ENCODE assay signal across 9 cellular contexts in genomic region chr1:175481126-175482071, GRCh38.
DNase-seq lines count a peak whose midpoint lies in the region; ATAC-seq and TF ChIP-seq lines count a peak whose summit lies in the region.
"Had no signal": no experiment of that assay in that cellular context is flagged by ENCODE, and none has a peak within 500 bp of the region (broad histone marks: within the 10 kb centered on the region; RNA-seq: fewer than 3 reads in every experiment).

No MANE protein-coding gene starts in this region.

- H3K27me3 ChIP-seq in Loucy (ENCODE audit: insufficient read depth, low read length, poor library complexity, severe bottlenecking) (peaks cover 9% of the 10 kb centered on the region), vagina (no peaks in the 10 kb centered on the region)
- H3K27me3 ChIP-seq: BLaER1 had no signal

- peak; percentile 63 for DNase-seq in NCI-H1092 treated with DMSO at 0.1 percent for 48 hours (lab: John Stamatoyannopoulos, UW)
- no peak for DNase-seq in NCI-H1092 (lab: John Stamatoyannopoulos, UW)
- no peak for DNase-seq in WTC11 (ENCODE audit: low spot score)
- DNase-seq in immature natural killer cell = peak; percentile 15 to 38 (median 30)
- no peak for DNase-seq in vagina (ENCODE audit: extremely low spot score in 2 of 2)
- no peak for DNase-seq in nucleus accumbens (lab: John Stamatoyannopoulos, UW)

- no peak overlapping the region for H3K4me2 ChIP-seq in Loucy (ENCODE audit: low read depth, low read length, poor library complexity, severe bottlenecking)
- H3K4me2 ChIP-seq: BLaER1 had no signal

- H3K9me3 Mint-ChIP-seq in WTC11 (no peaks in the 10 kb centered on the region), immature natural killer cell (no peaks in the 10 kb centered on the region)

- no peak overlapping the region for H3K4me3 Mint-ChIP-seq in WTC11
- H3K4me3 Mint-ChIP-seq in immature natural killer cell = no peak overlapping the region

- no peaks in the 10 kb centered on the region for H3K9me2 ChIP-seq in Loucy (replicated peaks; ENCODE audit: low read depth, low read length)

- peak; percentile 72 for TF ChIP-seq CTCF in Loucy (conservative IDR thresholded peaks at IDR 0.05; ENCODE audit: low read length)
- peak; percentile 58 for TF ChIP-seq CTCF in WTC11 (IDR thresholded peaks at IDR 0.05)
- peak; percentile 28 to 53 (median 29) for TF ChIP-seq CTCF in vagina (IDR thresholded peaks at IDR 0.05)

- no peaks in the 10 kb centered on the region for H4K20me1 ChIP-seq in Loucy (ENCODE audit: insufficient read depth, low read length, poor library complexity, severe bottlenecking)
- H4K20me1 ChIP-seq: BLaER1 had no signal

- TF ChIP-seq POLR2A in vagina (IDR thresholded peaks at IDR 0.05) = no peak

- no peaks in the 10 kb centered on the region for H3F3A ChIP-seq in Loucy (ENCODE audit: low read depth)

- H3K27me3 Mint-ChIP-seq in WTC11 (ENCODE audit: low read depth) (no peaks in the 10 kb centered on the region; the same call in 1 of the 2 replicates), immature natural killer cell (ENCODE audit: low read depth in 3 of 3) (peaks cover 3 to 6% (median 4%) of the 10 kb centered on the region in 3 donors)

- H3K9ac ChIP-seq in Loucy (ENCODE audit: low read depth, low read length, poor library complexity, severe bottlenecking) = no peak overlapping the region
- H3K9ac ChIP-seq: BLaER1 had no signal

- H3K4me1 ChIP-seq in Loucy (ENCODE audit: insufficient read depth, low read length, poor library complexity, severe bottlenecking) (peaks cover 2% of the 10 kb centered on the region), vagina (no peaks in the 10 kb centered on the region)

- CTCF ChIA-PET in WTC11 (lab: Charles Lee) = interaction anchor here (1.1 to 1.2 kb wide), 2 partner anchors 12 to 276 kb away, joined by 3 to 4 read pairs; no protein-coding TSS in a partner anchor

- no peaks in the 10 kb centered on the region for H3K79me2 ChIP-seq in Loucy (ENCODE audit: insufficient read depth, low read length)

- H3K4me1 Mint-ChIP-seq in WTC11 (no peaks in the 10 kb centered on the region), immature natural killer cell (peaks cover 0 to 7% of the 10 kb centered on the region in 2 donors)

- H3K27ac Mint-ChIP-seq in WTC11 (no peak overlapping the region), immature natural killer cell (no peak overlapping the region)

- H2AFZ ChIP-seq in Loucy (ENCODE audit: low read length) = no peak overlapping the region

- H3K9me3 ChIP-seq in Loucy (ENCODE audit: insufficient read depth, low read depth, low read length) = no peaks in the 10 kb centered on the region
- no peaks in the 10 kb centered on the region for H3K9me3 ChIP-seq in vagina
- H3K9me3 ChIP-seq: BLaER1 had no signal

- no peak overlapping the region for H3K27ac ChIP-seq in vagina
- H3K27ac ChIP-seq: BLaER1 had no signal

- H3K36me3 Mint-ChIP-seq in WTC11 (no peaks in the 10 kb centered on the region), immature natural killer cell (no peaks in the 10 kb centered on the region)

- H3K4me3 ChIP-seq in Loucy (ENCODE audit: low read length, poor library complexity, severe bottlenecking) = no peak overlapping the region
- H3K4me3 ChIP-seq in vagina = no peak overlapping the region
- H3K4me3 ChIP-seq: BLaER1 had no signal

- peak; percentile 71 for ATAC-seq in WTC11
- no peak for ATAC-seq in GM18870 (IDR thresholded peaks at IDR 0.05; ENCODE audit: unreplicated experiment)

- no peaks in the 10 kb centered on the region for H3K36me3 ChIP-seq in Loucy (ENCODE audit: insufficient read depth, low read length)
- H3K36me3 ChIP-seq in vagina = no peaks in the 10 kb centered on the region
- H3K36me3 ChIP-seq: BLaER1 had no signal

- POLR2A ChIA-PET in WTC11 (lab: Charles Lee) = no interaction called here

- intact Hi-C loops in vagina (cut with DNase I) = no loop called here

TF ChIP-seq in WTC11, 78 proteins besides CTCF, POLR2A, EP300 and RAD21:
- TF ChIP-seq NR3C1 (CRISPR knock-in tag; conservative IDR thresholded peaks at IDR 0.05; ENCODE audit: low read depth) (no peak), OVOL2 (CRISPR knock-in tag; IDR thresholded peaks at IDR 0.05; ENCODE audit: borderline replicate concordance) (no peak), ESRRA (CRISPR knock-in tag; IDR thresholded peaks at IDR 0.05; ENCODE audit: borderline replicate concordance) (no peak), ZNF423 (CRISPR knock-in tag; IDR thresholded peaks at IDR 0.05) (no peak)
TF ChIP-seq in WTC11: peak in this region for 0.

Comparison
In these comparisons a context has a peak if more than half of its experiments do, and no peak if none do; other contexts are left out.
1. DNase-seq: peak in NCI-H1092 treated with DMSO at 0.1 percent for 48 hours (single experiment) and immature natural killer cell (3 of 3); none in NCI-H1092 (single experiment), WTC11 (single experiment), vagina (0 of 2) and nucleus accumbens (0 of 56).
2. Peak in every context shown above with its lines, with median percentiles within 50 percentile points of each other: CTCF ChIP-seq.